ENCODE assay signal across 1 cellular context in genomic region chr1:244970661-244971523, GRCh38.
TF ChIP-seq lines count a peak whose summit lies in the region.

No MANE protein-coding gene starts in this region.

TF ChIP-seq in HepG2, 621 proteins besides CTCF, POLR2A, EP300 and RAD21 (continued from another document and continues in another):
- TF ChIP-seq ZNF33A (CRISPR knock-in tag; IDR thresholded peaks at IDR 0.05; ENCODE audit: borderline replicate concordance): peak; percentile 10; the same call in 1 of the 2 replicates
- TF ChIP-seq ZNF335 (CRISPR knock-in tag; IDR thresholded peaks at IDR 0.05): peak; percentile 79; the same call in 1 of the 2 replicates
- no peak for TF ChIP-seq RELA (CRISPR knock-in tag; IDR thresholded peaks at IDR 0.05)
- no peak for TF ChIP-seq PLSCR1 (CRISPR knock-in tag; IDR thresholded peaks at IDR 0.05; ENCODE audit: borderline replicate concordance)
- no peak for TF ChIP-seq SSRP1 (CRISPR knock-in tag; IDR thresholded peaks at IDR 0.05)
- peak; percentile 90 for TF ChIP-seq ZNF670 (CRISPR knock-in tag; IDR thresholded peaks at IDR 0.05; ENCODE audit: borderline replicate concordance)
- peak; percentile 89 for TF ChIP-seq PHF8 (CRISPR knock-in tag; IDR thresholded peaks at IDR 0.05)
- peak; percentile 67; the same call in 1 of the 2 replicates for TF ChIP-seq NFKB2 (CRISPR knock-in tag; IDR thresholded peaks at IDR 0.05; ENCODE audit: borderline replicate concordance)
- TF ChIP-seq CEBPG (CRISPR knock-in tag; IDR thresholded peaks at IDR 0.05): 0 out of 2 replicates have a peak, but pooled peaks have one; percentile 20
- no peak; the same call in 1 of the 2 replicates for TF ChIP-seq CSRNP2 (CRISPR knock-in tag; conservative IDR thresholded peaks at IDR 0.05; ENCODE audit: low read depth)
- TF ChIP-seq SATB2 (CRISPR knock-in tag; IDR thresholded peaks at IDR 0.05): no peak
- TF ChIP-seq MLX (CRISPR knock-in tag; IDR thresholded peaks at IDR 0.05): no peak
- TF ChIP-seq KLF16 (CRISPR knock-in tag; IDR thresholded peaks at IDR 0.05): peak in 1 of 2 experiments; percentile 87; a peak in 2 of 4 replicates
- peak; percentile 67; the same call in 1 of the 2 replicates for TF ChIP-seq HIVEP1 (CRISPR knock-in tag; IDR thresholded peaks at IDR 0.05)
- no peak for TF ChIP-seq ZFP36L1 (CRISPR knock-in tag; IDR thresholded peaks at IDR 0.05)
- TF ChIP-seq FUBP1 (CRISPR knock-in tag; IDR thresholded peaks at IDR 0.05; ENCODE audit: borderline replicate concordance): 0 out of 2 replicates have a peak, but pooled peaks have one; percentile 75
- no peak for TF ChIP-seq TEAD3 (CRISPR knock-in tag; optimal IDR thresholded peaks at IDR 0.05; ENCODE audit: borderline replicate concordance)
- peak; percentile 70; the same call in 1 of the 2 replicates for TF ChIP-seq ZNF350 (CRISPR knock-in tag; IDR thresholded peaks at IDR 0.05; ENCODE audit: borderline replicate concordance, low read depth)
- TF ChIP-seq U2AF2 (IDR thresholded peaks at IDR 0.05; ENCODE audit: low read depth, low read length): no peak
- TF ChIP-seq ZNF761 (CRISPR knock-in tag; conservative IDR thresholded peaks at IDR 0.05): no peak
- peak; percentile 84 for TF ChIP-seq ZNF639 (CRISPR knock-in tag; conservative IDR thresholded peaks at IDR 0.05)
- TF ChIP-seq CHCHD3 (CRISPR knock-in tag; IDR thresholded peaks at IDR 0.05): no peak
- TF ChIP-seq KDM4B (CRISPR knock-in tag; IDR thresholded peaks at IDR 0.05): peak; percentile 59; the same call in 1 of the 2 replicates
- TF ChIP-seq TFDP2 (CRISPR knock-in tag; IDR thresholded peaks at IDR 0.05): peak; percentile 68
- TF ChIP-seq FOXM1 (CRISPR knock-in tag; IDR thresholded peaks at IDR 0.05): no peak
- TF ChIP-seq ZSCAN20 (CRISPR knock-in tag; IDR thresholded peaks at IDR 0.05; ENCODE audit: borderline replicate concordance): 0 out of 2 replicates have a peak, but pooled peaks have one; percentile 35
- TF ChIP-seq SCMH1 (CRISPR knock-in tag; IDR thresholded peaks at IDR 0.05; ENCODE audit: borderline replicate concordance): no peak
- 0 out of 2 replicates have a peak, but pooled peaks have one; percentile 30 for TF ChIP-seq ZNF138 (CRISPR knock-in tag; IDR thresholded peaks at IDR 0.05; ENCODE audit: low read depth)
- no peak for TF ChIP-seq SIX4 (CRISPR knock-in tag; IDR thresholded peaks at IDR 0.05)
- no peak for TF ChIP-seq FOXA1 (IDR thresholded peaks at IDR 0.05)
- no peak for TF ChIP-seq FOXA1 (CRISPR knock-in tag; IDR thresholded peaks at IDR 0.05)
- TF ChIP-seq SKIL (CRISPR knock-in tag; IDR thresholded peaks at IDR 0.05; ENCODE audit: borderline replicate concordance): no peak; the same call in 1 of the 2 replicates
- TF ChIP-seq ZBTB34 (CRISPR knock-in tag; IDR thresholded peaks at IDR 0.05): peak; percentile 50; the same call in 1 of the 2 replicates
- no peak for TF ChIP-seq RFX5 (IDR thresholded peaks at IDR 0.05; ENCODE audit: low read depth, low read length)
- TF ChIP-seq FLYWCH1 (CRISPR knock-in tag; IDR thresholded peaks at IDR 0.05): no peak
- TF ChIP-seq ZZZ3 (CRISPR knock-in tag; IDR thresholded peaks at IDR 0.05; ENCODE audit: borderline replicate concordance): 0 out of 2 replicates have a peak, but pooled peaks have one; percentile 38
- TF ChIP-seq MATR3 (CRISPR knock-in tag; IDR thresholded peaks at IDR 0.05): no peak
- TF ChIP-seq CREB3 (CRISPR knock-in tag; IDR thresholded peaks at IDR 0.05): no peak
- TF ChIP-seq MLLT10 (CRISPR knock-in tag; IDR thresholded peaks at IDR 0.05): no peak
- TF ChIP-seq RAD51 (IDR thresholded peaks at IDR 0.05; ENCODE audit: borderline replicate concordance): no peak
- TF ChIP-seq SKI (IDR thresholded peaks at IDR 0.05; ENCODE audit: partially characterized antibody): peak; percentile 74
- no peak for TF ChIP-seq TERF1 (CRISPR knock-in tag; IDR thresholded peaks at IDR 0.05)
- peak; percentile 49; the same call in 1 of the 2 replicates for TF ChIP-seq HCFC1 (IDR thresholded peaks at IDR 0.05; ENCODE audit: low read depth, low read length)
- peak; percentile 72 for TF ChIP-seq ZMYM4 (CRISPR knock-in tag; IDR thresholded peaks at IDR 0.05)
- no peak for TF ChIP-seq HNF4A (CRISPR knock-in tag; IDR thresholded peaks at IDR 0.05)
- no peak for TF ChIP-seq TBL1XR1 (IDR thresholded peaks at IDR 0.05; ENCODE audit: borderline replicate concordance, low read length, partially characterized antibody)
- peak; percentile 17; the same call in 1 of the 2 replicates for TF ChIP-seq ERF (CRISPR knock-in tag; IDR thresholded peaks at IDR 0.05)
- no peak for TF ChIP-seq KAT2B (IDR thresholded peaks at IDR 0.05; ENCODE audit: borderline replicate concordance, low read depth, low read length)
- TF ChIP-seq ZNF281 (CRISPR knock-in tag; IDR thresholded peaks at IDR 0.05; ENCODE audit: borderline replicate concordance): peak; percentile 64
